ENCODE assay signal across 18 cellular contexts in genomic region chr5:135216813-135217154, GRCh38.
"Had no signal": no experiment of that assay in that cellular context is flagged by ENCODE, and none has a peak within 500 bp of the region (broad histone marks: within the 10 kb centered on the region; RNA-seq: fewer than 3 reads in every experiment).

No MANE protein-coding gene starts in this region.

- H3K4me1 ChIP-seq: transverse colon had no signal

- H3K4me3 ChIP-seq: esophagus muscularis mucosa, gastrocnemius medialis, heart right ventricle, stomach, thoracic aorta, transverse colon had no signal

- ATAC-seq: left lobe of liver; naive thymus-derived CD4-positive, alpha-beta T cell; sciatic nerve had no signal

- H3K9me3 ChIP-seq: esophagus muscularis mucosa, gastrocnemius medialis, heart right ventricle, neutrophil, stomach, thoracic aorta, transverse colon had no signal

- H3K27ac ChIP-seq: epithelial cell of prostate, esophagus muscularis mucosa, gastrocnemius medialis, heart right ventricle, neutrophil, stomach, thoracic aorta, transverse colon had no signal

- DNase-seq: effector memory CD4-positive, alpha-beta T cell; gastrocnemius medialis; heart right ventricle; mammary epithelial cell; naive thymus-derived CD4-positive, alpha-beta T cell; nephron progenitor cell; small intestine; stimulated activated CD4-positive, alpha-beta T cell treated with anti-CD3 and anti-CD28 coated beads, Interleukin-12 subunit alpha, Interleukin-12 subunit beta, amount 100 ng/mL, for 4 hours; stimulated activated naive CD4-positive, alpha-beta T cell; substantia nigra; transverse colon had no signal

- H3K27me3 ChIP-seq: esophagus muscularis mucosa, gastrocnemius medialis, stomach, transverse colon had no signal

- H3K36me3 ChIP-seq: esophagus muscularis mucosa, gastrocnemius medialis, heart right ventricle, neutrophil, stomach, thoracic aorta, transverse colon had no signal
